ENCODE assay signal across 2 cellular contexts in genomic region chr2:237577458-237577857, GRCh38.
TF ChIP-seq lines count a peak whose summit lies in the region.

No MANE protein-coding gene starts in this region.

TF ChIP-seq in WTC11, 78 proteins besides CTCF, POLR2A, EP300 and RAD21:
- TF ChIP-seq FOXP4 (CRISPR knock-in tag; IDR thresholded peaks at IDR 0.05): no peak
- TF ChIP-seq TEAD4 (CRISPR knock-in tag; IDR thresholded peaks at IDR 0.05): no peak
- TF ChIP-seq NFYB (CRISPR knock-in tag; conservative IDR thresholded peaks at IDR 0.05; ENCODE audit: low read depth): no peak
TF ChIP-seq in WTC11: peak in this region for 0.

TF ChIP-seq in H1, 55 proteins besides CTCF, POLR2A, EP300 and RAD21:
- TF ChIP-seq SIN3A (conservative IDR thresholded peaks at IDR 0.05 in 1 of 2, IDR thresholded peaks at IDR 0.05 in 1 of 2; ENCODE audit: low read depth in 1 of 2, low read length in 2 of 2) (no peak), KDM5A (IDR thresholded peaks at IDR 0.05; ENCODE audit: low read length) (no peak)
TF ChIP-seq in H1: peak in this region for 0.
